ENCODE assay signal across 1 cellular context in genomic region chr5:123369371-123369968, GRCh38.
TF ChIP-seq lines count a peak whose summit lies in the region.

No MANE protein-coding gene starts in this region.

TF ChIP-seq in SK-N-SH, 30 proteins besides CTCF, POLR2A, EP300 and RAD21:
- TF ChIP-seq RXRA (IDR thresholded peaks at IDR 0.05; ENCODE audit: borderline replicate concordance, low read depth) (no peak), USF1 (IDR thresholded peaks at IDR 0.05; ENCODE audit: borderline replicate concordance, low read depth) (no peak), ZBTB33 (IDR thresholded peaks at IDR 0.05; ENCODE audit: borderline replicate concordance, low read depth) (no peak), NFIC (IDR thresholded peaks at IDR 0.05; ENCODE audit: borderline replicate concordance) (no peak), FOXJ3 (CRISPR knock-in tag; IDR thresholded peaks at IDR 0.05) (no peak), GABPA (IDR thresholded peaks at IDR 0.05; ENCODE audit: low read depth) (no peak), MEF2A (IDR thresholded peaks at IDR 0.05; ENCODE audit: borderline replicate concordance, low read depth) (no peak), ELF1 (IDR thresholded peaks at IDR 0.05) (no peak), RFX5 (IDR thresholded peaks at IDR 0.05; ENCODE audit: low read length) (no peak), EZH2phosphoT487 (IDR thresholded peaks at IDR 0.05; ENCODE audit: borderline replicate concordance, low read depth) (no peak), JUND (IDR thresholded peaks at IDR 0.05) (no peak), TEAD4 (IDR thresholded peaks at IDR 0.05; ENCODE audit: borderline replicate concordance, insufficient read depth) (no peak), POLR2AphosphoS5 (IDR thresholded peaks at IDR 0.05; ENCODE audit: low read depth, low read length) (no peak)
- TF ChIP-seq, protein P1, sequence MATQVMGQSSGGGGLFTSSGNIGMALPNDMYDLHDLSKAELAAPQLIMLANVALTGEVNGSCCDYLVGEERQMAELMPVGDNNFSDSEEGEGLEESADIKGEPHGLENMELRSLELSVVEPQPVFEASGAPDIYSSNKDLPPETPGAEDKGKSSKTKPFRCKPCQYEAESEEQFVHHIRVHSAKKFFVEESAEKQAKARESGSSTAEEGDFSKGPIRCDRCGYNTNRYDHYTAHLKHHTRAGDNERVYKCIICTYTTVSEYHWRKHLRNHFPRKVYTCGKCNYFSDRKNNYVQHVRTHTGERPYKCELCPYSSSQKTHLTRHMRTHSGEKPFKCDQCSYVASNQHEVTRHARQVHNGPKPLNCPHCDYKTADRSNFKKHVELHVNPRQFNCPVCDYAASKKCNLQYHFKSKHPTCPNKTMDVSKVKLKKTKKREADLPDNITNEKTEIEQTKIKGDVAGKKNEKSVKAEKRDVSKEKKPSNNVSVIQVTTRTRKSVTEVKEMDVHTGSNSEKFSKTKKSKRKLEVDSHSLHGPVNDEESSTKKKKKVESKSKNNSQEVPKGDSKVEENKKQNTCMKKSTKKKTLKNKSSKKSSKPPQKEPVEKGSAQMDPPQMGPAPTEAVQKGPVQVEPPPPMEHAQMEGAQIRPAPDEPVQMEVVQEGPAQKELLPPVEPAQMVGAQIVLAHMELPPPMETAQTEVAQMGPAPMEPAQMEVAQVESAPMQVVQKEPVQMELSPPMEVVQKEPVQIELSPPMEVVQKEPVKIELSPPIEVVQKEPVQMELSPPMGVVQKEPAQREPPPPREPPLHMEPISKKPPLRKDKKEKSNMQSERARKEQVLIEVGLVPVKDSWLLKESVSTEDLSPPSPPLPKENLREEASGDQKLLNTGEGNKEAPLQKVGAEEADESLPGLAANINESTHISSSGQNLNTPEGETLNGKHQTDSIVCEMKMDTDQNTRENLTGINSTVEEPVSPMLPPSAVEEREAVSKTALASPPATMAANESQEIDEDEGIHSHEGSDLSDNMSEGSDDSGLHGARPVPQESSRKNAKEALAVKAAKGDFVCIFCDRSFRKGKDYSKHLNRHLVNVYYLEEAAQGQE (IDR thresholded peaks at IDR 0.05; ENCODE audit: low read depth, low read length), result no peak
- TF ChIP-seq, protein P2, sequence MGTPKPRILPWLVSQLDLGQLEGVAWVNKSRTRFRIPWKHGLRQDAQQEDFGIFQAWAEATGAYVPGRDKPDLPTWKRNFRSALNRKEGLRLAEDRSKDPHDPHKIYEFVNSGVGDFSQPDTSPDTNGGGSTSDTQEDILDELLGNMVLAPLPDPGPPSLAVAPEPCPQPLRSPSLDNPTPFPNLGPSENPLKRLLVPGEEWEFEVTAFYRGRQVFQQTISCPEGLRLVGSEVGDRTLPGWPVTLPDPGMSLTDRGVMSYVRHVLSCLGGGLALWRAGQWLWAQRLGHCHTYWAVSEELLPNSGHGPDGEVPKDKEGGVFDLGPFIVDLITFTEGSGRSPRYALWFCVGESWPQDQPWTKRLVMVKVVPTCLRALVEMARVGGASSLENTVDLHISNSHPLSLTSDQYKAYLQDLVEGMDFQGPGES (IDR thresholded peaks at IDR 0.05; ENCODE audit: low read depth, low read length), result no peak
